14 cellular contexts compared by ENCODE assay signal in genomic region chr12:19198272-19198671, GRCh38.
DNase-seq lines count a peak whose midpoint lies in the region; ATAC-seq and TF ChIP-seq lines count a peak whose summit lies in the region.
"Had no signal": no experiment of that assay in that cellular context is flagged by ENCODE, and none has a peak within 500 bp of the region (broad histone marks: within the 10 kb centered on the region; RNA-seq: fewer than 3 reads in every experiment).

No MANE protein-coding gene starts in this region.

- in situ Hi-C loops in ACHN (cut with HindIII; ENCODE audit: low pct_ligation_motif_present, low pct_unique_long_range_greater_than_20kb, low sequenced_read_pairs) = no loop called here

- no peak overlapping the region for H3K4me3 Mint-ChIP-seq in neural crest cell
- H3K4me3 Mint-ChIP-seq: activated T-cell treated with anti-CD3 and anti-CD28 coated beads, Interleukin-2, amount 50 U/mL, for 72 hours; WTC11 had no signal

- no peaks in the 10 kb centered on the region for H3K36me3 Mint-ChIP-seq in neural crest cell (ENCODE audit: low read depth)
- H3K36me3 Mint-ChIP-seq: WTC11 had no signal

- no peak overlapping the region for H3K27ac Mint-ChIP-seq in neural crest cell (ENCODE audit: unreplicated experiment)
- H3K27ac Mint-ChIP-seq: activated T-cell treated with anti-CD3 and anti-CD28 coated beads, Interleukin-2, amount 50 U/mL, for 72 hours; WTC11 had no signal

- peaks cover 5% of the 10 kb centered on the region for H3K4me1 Mint-ChIP-seq in neural crest cell

- no peaks in the 10 kb centered on the region for H3K27me3 Mint-ChIP-seq in neural crest cell (ENCODE audit: low read depth)

- no peak for ATAC-seq in left lobe of liver
- ATAC-seq: activated T-cell treated with anti-CD3 and anti-CD28 coated beads, Interleukin-2, amount 50 U/mL, for 72 hours had no signal

- TF ChIP-seq CTCF in choroid plexus epithelial cell (conservative IDR thresholded peaks at IDR 0.05; ENCODE audit: low read depth, low read length) = no peak
- no peak for TF ChIP-seq CTCF in neural crest cell (conservative IDR thresholded peaks at IDR 0.05)

- H3K4me3 ChIP-seq in choroid plexus epithelial cell (ENCODE audit: low read depth, low read length) = no peak overlapping the region
- H3K4me3 ChIP-seq: esophagus muscularis mucosa, suprapubic skin had no signal

- peak; percentile 30 for DNase-seq in H4 (ENCODE audit: low spot score)
- DNase-seq in NCI-H69 (lab: John Stamatoyannopoulos, UW) = peak; percentile 84
- DNase-seq in choroid plexus epithelial cell (ENCODE audit: low read depth) = peak; percentile 76
- DNase-seq in neural crest cell (ENCODE audit: low read depth, low spot score) = peak; percentile 9
- no peak for DNase-seq in left lobe of liver (ENCODE audit: low spot score)
- DNase-seq in ACHN = no peak
- DNase-seq in UCSD-AML1 (lab: John Stamatoyannopoulos, UW; ENCODE audit: unreplicated experiment) = no peak
- DNase-seq: activated T-cell treated with anti-CD3 and anti-CD28 coated beads, Interleukin-2, amount 50 U/mL, for 72 hours; caudate nucleus; NCI-H345; SIG-M5 had no signal

- H3K9me3 Mint-ChIP-seq in neural crest cell = peaks cover under 1% of the 10 kb centered on the region
- H3K9me3 Mint-ChIP-seq: activated T-cell treated with anti-CD3 and anti-CD28 coated beads, Interleukin-2, amount 50 U/mL, for 72 hours; WTC11 had no signal

Comparison
In these comparisons a context has a peak if more than half of its experiments do, and no peak if none do; other contexts are left out.
1. DNase-seq: peak in H4 (single experiment), NCI-H69 (single experiment), choroid plexus epithelial cell (single experiment) and neural crest cell (single experiment); none in left lobe of liver (single experiment), ACHN (single experiment) and UCSD-AML1 (single experiment).